In the genomic region with DNA sequence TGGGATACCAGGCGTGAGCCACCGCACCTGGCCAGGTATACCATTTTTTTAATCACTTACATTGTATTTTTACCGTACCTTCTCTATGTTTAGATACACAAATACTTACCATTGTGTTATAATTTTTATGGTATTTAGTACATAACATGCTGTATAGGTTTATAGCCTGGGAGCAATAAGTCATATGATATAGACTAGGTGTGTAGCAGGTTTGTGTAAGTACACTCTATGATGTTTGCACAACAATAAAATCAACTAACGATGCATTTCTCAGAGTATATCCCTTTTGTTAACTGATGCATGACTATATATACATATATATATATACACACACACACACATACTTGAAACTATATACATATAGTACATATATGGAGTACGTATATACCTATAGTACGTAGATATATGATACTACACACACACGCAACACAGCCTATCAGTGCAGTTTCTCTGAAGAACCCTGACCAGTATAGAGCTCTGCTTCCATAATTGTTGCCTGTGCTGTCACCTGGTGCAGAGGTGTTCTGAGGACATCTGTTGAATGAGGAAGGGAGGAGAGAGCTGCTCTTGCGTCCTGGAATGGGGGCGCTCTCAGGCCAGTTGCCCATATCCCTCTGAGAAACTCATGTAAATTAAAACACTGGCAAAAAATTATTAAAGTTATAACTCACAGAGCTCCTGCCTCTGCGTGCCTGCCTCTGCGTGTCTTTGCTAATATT, we compare ENCODE assay signal across 28 cellular contexts.
"Had no signal": no experiment of that assay in that cellular context is flagged by ENCODE, and none has a peak within 500 bp of the region (broad histone marks: within the 10 kb centered on the region; RNA-seq: fewer than 3 reads in every experiment).

No MANE protein-coding gene starts in this region.

- H3K4me1 ChIP-seq: lower lobe of right lung had no signal

- H3K27me3 ChIP-seq: esophagus squamous epithelium, neural progenitor cell, right atrium auricular region, stomach, thyroid gland had no signal

- H3K27ac ChIP-seq: esophagus squamous epithelium, heart right ventricle, lower lobe of right lung, neural progenitor cell, prostate gland, right atrium auricular region, stomach had no signal

- H3K9me3 ChIP-seq: esophagus squamous epithelium, lower lobe of right lung, prostate gland, right atrium auricular region, stomach, thyroid gland had no signal

- ATAC-seq: effector memory CD8-positive, alpha-beta T cell; heart right ventricle; left ventricle myocardium superior; lower lobe of right lung; natural killer cell treated with Interleukin-12 subunit alpha and Interleukin-12 subunit beta and Interleukin-15 and Interleukin-18, amount 100 ng/mL, for 72 hours; sciatic nerve had no signal

- H3K4me3 ChIP-seq: esophagus squamous epithelium, heart right ventricle, lower lobe of right lung, neural progenitor cell, prostate gland, right atrium auricular region, smooth muscle cell, stomach, thyroid gland had no signal

- H3K9ac ChIP-seq: neural progenitor cell had no signal

- FAIRE-seq: endometrium had no signal

- H3K36me3 ChIP-seq: esophagus squamous epithelium, heart right ventricle, lower lobe of right lung, neural progenitor cell, prostate gland, right atrium auricular region, stomach, thyroid gland had no signal

- DNase-seq: cortex of kidney; effector memory CD8-positive, alpha-beta T cell; erythroblast; esophagus squamous epithelium; foreskin melanocyte; glutamatergic neuron; heart right ventricle; hippocampal formation; immature natural killer cell; islet precursor cell; kidney glomerular epithelial cell; left ventricle myocardium superior; lower lobe of right lung; naive B cell; stimulated activated CD4-positive, alpha-beta T cell treated with anti-CD3 and anti-CD28 coated beads, Interleukin-12 subunit alpha, Interleukin-12 subunit beta, amount 100 ng/mL, for 4 hours; stimulated activated CD4-positive, alpha-beta T cell treated with anti-CD3 and anti-CD28 coated beads, Interleukin-1b, Interleukin-23, amount 100 ng/mL, for 48 hours; stimulated activated CD4-positive, alpha-beta T cell treated with anti-CD3 and anti-CD28 coated beads, Interleukin-4, amount 100 ng/mL, for 1 hour; stimulated activated CD8-positive, alpha-beta memory T cell treated with anti-CD3 and anti-CD28 coated beads, Interleukin-4, amount 100 ng/mL, for 48 hours; stimulated activated naive CD4-positive, alpha-beta T cell treated with Interleukin-2 at 50 U/mL for 16 hours; stomach; thyroid gland had no signal
